20 cellular contexts compared by ENCODE assay signal in genomic region chr9:75198436-75198835, GRCh38.
A peak's percentile ranks its signal among the peaks of the same experiment; 100 is the strongest.
DNase-seq lines count a peak whose midpoint lies in the region; ATAC-seq and TF ChIP-seq lines count a peak whose summit lies in the region.
"Had no signal": no experiment of that assay in that cellular context is flagged by ENCODE, and none has a peak within 500 bp of the region (broad histone marks: within the 10 kb centered on the region; RNA-seq: fewer than 3 reads in every experiment).

No MANE protein-coding gene starts in this region.

- H3K36me3 Mint-ChIP-seq in osteocyte (ENCODE audit: unreplicated experiment), result no peaks in the 10 kb centered on the region
- H3K36me3 Mint-ChIP-seq: natural killer cell had no signal

- peaks cover 25% of the 10 kb centered on the region for H3K27me3 ChIP-seq in PC-3 (ENCODE audit: low read length)
- H3K27me3 ChIP-seq: upper lobe of right lung had no signal

- H3K4me2 ChIP-seq in PC-3 (ENCODE audit: low read length), result no peak overlapping the region

- no peak overlapping the region for H3K4me3 ChIP-seq in PC-3 (ENCODE audit: low read length)
- H3K4me3 ChIP-seq in choroid plexus epithelial cell (ENCODE audit: low read depth, low read length), result no peak overlapping the region
- H3K4me3 ChIP-seq: coronary artery, upper lobe of right lung had no signal

- H3K27ac ChIP-seq in PC-3 (ENCODE audit: low read length), result no peak overlapping the region
- H3K27ac ChIP-seq: coronary artery, upper lobe of right lung had no signal

- intact Hi-C loops in PC-3 (cut with micrococcal nuclease), result no loop called here

- DNase-seq in DMS53 (lab: John Stamatoyannopoulos, UW) (peak; percentile 0), DMS53 treated with DMSO at 0.1 percent for 48 hours (lab: John Stamatoyannopoulos, UW; ENCODE audit: unreplicated experiment) (no peak), PC-3 (no peak), choroid plexus epithelial cell (ENCODE audit: low read depth) (no peak), osteocyte (ENCODE audit: extremely low spot score, unreplicated experiment) (no peak)
- DNase-seq in activated naive CD4-positive, alpha-beta T cell treated with Interleukin-2 at 50 U/mL for 16 hours, result no peak
- DNase-seq in stimulated activated CD4-positive, alpha-beta T cell treated with anti-CD3 and anti-CD28 coated beads, Interleukin-2, amount 100 ng/mL, for 48 hours, result no peak
- DNase-seq: 8988T; activated CD4-positive, CD25-positive, alpha-beta regulatory T cell treated with anti-CD3 and anti-CD28 coated beads, Interleukin-2, amount 50 U/mL, for 72 hours; activated effector memory CD4-positive, alpha-beta T cell treated with anti-CD3 and anti-CD28 coated beads, Interleukin-2, amount 50 U/mL, for 16 hours; CD4-positive, alpha-beta memory T cell; KBM-7; natural killer cell; NCI-H1105 treated with DMSO at 0.1 percent for 48 hours; NK-92 treated with Interleukin-12 subunit alpha and Interleukin-12 subunit beta, amount 100 ng/mL, for 24 hours; stimulated activated naive CD8-positive, alpha-beta T cell treated with anti-CD3 and anti-CD28 coated beads, Interleukin-15, amount 100 ng/mL, for 72 hours; upper lobe of right lung had no signal

- no peaks in the 10 kb centered on the region for H3F3A ChIP-seq in PC-3 (ENCODE audit: low read length, unreplicated experiment)

- H3K27me3 Mint-ChIP-seq in osteocyte (ENCODE audit: unreplicated experiment), result peaks cover 39% of the 10 kb centered on the region
- H3K27me3 Mint-ChIP-seq: CD4-positive, alpha-beta memory T cell; memory B cell; stimulated activated naive CD8-positive, alpha-beta T cell treated with anti-CD3 and anti-CD28 coated beads, Interleukin-15, amount 100 ng/mL, for 72 hours had no signal

- POLR2A ChIA-PET in PC-3 (lab: Charles Lee; ENCODE audit: unreplicated experiment), result no interaction called here

- no peak for ATAC-seq in PC-3
- no peak for ATAC-seq in HG03095 (IDR thresholded peaks at IDR 0.05; ENCODE audit: unreplicated experiment)
- ATAC-seq: natural killer cell; stimulated activated naive CD8-positive, alpha-beta T cell treated with anti-CD3 and anti-CD28 coated beads, Interleukin-15, amount 100 ng/mL, for 72 hours; upper lobe of right lung had no signal

- H3K9ac ChIP-seq in PC-3 (ENCODE audit: low read length), result no peak overlapping the region

- TF ChIP-seq CTCF in PC-3 (conservative IDR thresholded peaks at IDR 0.05; ENCODE audit: low read depth, low read length) (peak; percentile 20; the same call in 1 of the 2 replicates), choroid plexus epithelial cell (conservative IDR thresholded peaks at IDR 0.05; ENCODE audit: low read depth, low read length) (peak; percentile 24), osteocyte (IDR thresholded peaks at IDR 0.05) (peak; percentile 14)

- no peaks in the 10 kb centered on the region for H3K36me3 ChIP-seq in PC-3 (ENCODE audit: low read depth, low read length)
- H3K36me3 ChIP-seq: upper lobe of right lung had no signal

- no peaks in the 10 kb centered on the region for H3K9me3 Mint-ChIP-seq in osteocyte (ENCODE audit: unreplicated experiment)
- H3K9me3 Mint-ChIP-seq: CD4-positive, alpha-beta memory T cell; memory B cell; natural killer cell; stimulated activated naive CD8-positive, alpha-beta T cell treated with anti-CD3 and anti-CD28 coated beads, Interleukin-15, amount 100 ng/mL, for 72 hours had no signal

- H3K9me2 ChIP-seq in PC-3 (replicated peaks; ENCODE audit: low read length), result no peaks in the 10 kb centered on the region

- H4K20me1 ChIP-seq in PC-3 (ENCODE audit: low read length), result no peaks in the 10 kb centered on the region

- no peaks in the 10 kb centered on the region for H3K9me3 ChIP-seq in PC-3 (ENCODE audit: low read length)
- H3K9me3 ChIP-seq: upper lobe of right lung had no signal

- BruUV-seq in PC-3 (replicated peaks; lab: Mats Ljungman, UMichigan), result no TSS peak

- no peaks in the 10 kb centered on the region for H3K4me1 Mint-ChIP-seq in osteocyte (ENCODE audit: unreplicated experiment)
- H3K4me1 Mint-ChIP-seq: memory B cell had no signal

- no peak overlapping the region for H3K4me3 Mint-ChIP-seq in osteocyte (ENCODE audit: unreplicated experiment)
- H3K4me3 Mint-ChIP-seq: CD4-positive, alpha-beta memory T cell; memory B cell; natural killer cell; stimulated activated naive CD8-positive, alpha-beta T cell treated with anti-CD3 and anti-CD28 coated beads, Interleukin-15, amount 100 ng/mL, for 72 hours had no signal

- no peaks in the 10 kb centered on the region for H3K4me1 ChIP-seq in PC-3 (ENCODE audit: insufficient read depth, low read length)
- H3K4me1 ChIP-seq: upper lobe of right lung had no signal

- H3K27ac Mint-ChIP-seq in osteocyte (ENCODE audit: unreplicated experiment), result no peak overlapping the region
- H3K27ac Mint-ChIP-seq: CD4-positive, alpha-beta memory T cell; memory B cell; natural killer cell; stimulated activated naive CD8-positive, alpha-beta T cell treated with anti-CD3 and anti-CD28 coated beads, Interleukin-15, amount 100 ng/mL, for 72 hours had no signal

- no peaks in the 10 kb centered on the region for H3K79me2 ChIP-seq in PC-3 (ENCODE audit: low read length)

- no peak overlapping the region for H2AFZ ChIP-seq in PC-3 (ENCODE audit: low read length)

- CTCF ChIA-PET in PC-3 (lab: Charles Lee), result no interaction called here
